ENCODE assay signal across 8 cellular contexts in genomic region chr5:62306494-62307363, GRCh38. TPM values are rescaled to one million over a fixed set of nuclear protein-coding genes. Genes with fewer than 3 reads are reported as not detected.
A peak's percentile ranks its signal among the peaks of the same experiment; 100 is the strongest.
DNase-seq lines count a peak whose midpoint lies in the region; ATAC-seq and TF ChIP-seq lines count a peak whose summit lies in the region.

No MANE protein-coding gene starts in this region.

- H3K27me3 Mint-ChIP-seq in activated CD4-positive, alpha-beta T cell treated with anti-CD3 and anti-CD28 coated beads for 36 hours, result no peaks in the 10 kb centered on the region

- peaks cover 63% of the 10 kb centered on the region for H3K4me1 Mint-ChIP-seq in activated CD4-positive, alpha-beta T cell treated with anti-CD3 and anti-CD28 coated beads for 36 hours

- H3K9me3 Mint-ChIP-seq in activated CD4-positive, alpha-beta T cell treated with anti-CD3 and anti-CD28 coated beads for 36 hours (ENCODE audit: low read depth), result no peaks in the 10 kb centered on the region

- peak; percentile 13 for DNase-seq in H4 (ENCODE audit: low spot score)
- DNase-seq in LNCaP clone FGC (ENCODE audit: low read depth), result no peak
- peak; percentile 80 for DNase-seq in activated CD4-positive, alpha-beta T cell treated with anti-CD3 and anti-CD28 coated beads for 36 hours
- DNase-seq in choroid plexus epithelial cell (ENCODE audit: low read depth), result peak; percentile 52
- peak; percentile 49 to 92 for DNase-seq in left lung
- peak; percentile 64 for DNase-seq in stimulated activated CD4-positive, alpha-beta T cell treated with anti-CD3 and anti-CD28 coated beads, Interleukin-4, amount 100 ng/mL, for 1 hour
- no peak for DNase-seq in GOT3 (lab: John Stamatoyannopoulos, UW)

- peaks cover 47% of the 10 kb centered on the region for H3K36me3 Mint-ChIP-seq in activated CD4-positive, alpha-beta T cell treated with anti-CD3 and anti-CD28 coated beads for 36 hours (ENCODE audit: low read depth)

- peak overlapping the region; percentile 91 to 92 for H3K27ac ChIP-seq in left lung

- TF ChIP-seq CTCF in LNCaP clone FGC (IDR thresholded peaks at IDR 0.05; ENCODE audit: control insufficient read depth, extremely low read depth, insufficient read depth), result no peak
- TF ChIP-seq CTCF in choroid plexus epithelial cell (conservative IDR thresholded peaks at IDR 0.05; ENCODE audit: low read depth, low read length), result no peak
- no peak for TF ChIP-seq CTCF in left lung (IDR thresholded peaks at IDR 0.05)

- H3K36me3 ChIP-seq in left lung, result no peaks in the 10 kb centered on the region

- peak overlapping the region; percentile 94 for H3K4me3 Mint-ChIP-seq in activated CD4-positive, alpha-beta T cell treated with anti-CD3 and anti-CD28 coated beads for 36 hours

- POLR2A ChIA-PET in activated CD4-positive, alpha-beta T cell treated with anti-CD3 and anti-CD28 coated beads for 36 hours (lab: Charles Lee), result interaction anchor here (1.0 to 1.8 kb wide), 6 partner anchors 10 to 97 kb away, joined by 4 to 23 read pairs (median 8); partner anchors contain the start of gene DIMT1

- H3K27ac Mint-ChIP-seq in activated CD4-positive, alpha-beta T cell treated with anti-CD3 and anti-CD28 coated beads for 36 hours, result peak overlapping the region; percentile 96

- ATAC-seq in activated CD4-positive, alpha-beta T cell treated with anti-CD3 and anti-CD28 coated beads for 36 hours, result peak; percentile 16
- peak; percentile 53 for ATAC-seq in left lung

- CTCF ChIA-PET in activated CD4-positive, alpha-beta T cell treated with anti-CD3 and anti-CD28 coated beads for 36 hours (lab: Charles Lee), result interaction anchor here (1.0 to 2.8 kb wide), 10 partner anchors 10 to 82 kb away, joined by 4 to 16 read pairs (median 8); no protein-coding TSS in a partner anchor

- H3K27me3 ChIP-seq in left lung, result no peaks in the 10 kb centered on the region

- intact Hi-C loops in activated CD4-positive, alpha-beta T cell treated with anti-CD3 and anti-CD28 coated beads for 36 hours (cut with DNase I, micrococcal nuclease), result loop anchor here (1.0 to 10.0 kb wide), 11 partner anchors 21 to 1144 kb away; partner anchors contain the start of genes ZSWIM6 (in 2 of the 2), DIMT1 (in 1 of the 2), IPO11 (in 1 of the 2) and SMIM15 (in 1 of the 2)
- intact Hi-C loops in left lung (cut with DNase I), result no loop called here

- H3K9me3 ChIP-seq in left lung, result no peaks in the 10 kb centered on the region

- TF ChIP-seq POLR2A in GM10847 (IDR thresholded peaks at IDR 0.05; ENCODE audit: extremely low read depth, insufficient read length), result peak; percentile 0

- H3K4me3 ChIP-seq in LNCaP clone FGC (ENCODE audit: low read depth, low read length) (peak overlapping the region; percentile 91), choroid plexus epithelial cell (ENCODE audit: low read depth, low read length) (peak overlapping the region; percentile 86), left lung (peak overlapping the region; percentile 92 to 99)

- peaks cover 3 to 34% of the 10 kb centered on the region in 2 donors for H3K4me1 ChIP-seq in left lung

RNA-seq across cellular contexts. Expression of gene KIF2A, which starts 0.7 kb away (rescaled TPM):
- 26.4 and 41.3 TPM in 2 replicates for total RNA-seq in H4 (2014; rRNA removed; shearing (Covaris generic))
- 100 to 1,000 TPM; 224 to 306 TPM for total RNA-seq in activated CD4-positive, alpha-beta T cell treated with anti-CD3 and anti-CD28 coated beads for 36 hours
- total RNA-seq in left lung, result 10 to 100 TPM; 26.3 to 28.1 TPM

Comparison
In these comparisons a context has a peak if more than half of its experiments do, and no peak if none do; other contexts are left out.
1. DNase-seq: peak in H4 (single experiment), activated CD4-positive, alpha-beta T cell treated with anti-CD3 and anti-CD28 coated beads for 36 hours (single experiment), choroid plexus epithelial cell (single experiment), left lung (2 of 2) and stimulated activated CD4-positive, alpha-beta T cell treated with anti-CD3 and anti-CD28 coated beads, Interleukin-4, amount 100 ng/mL, for 1 hour (single experiment); none in LNCaP clone FGC (single experiment) and GOT3 (single experiment).
2. intact Hi-C loops: an anchor here in activated CD4-positive, alpha-beta T cell treated with anti-CD3 and anti-CD28 coated beads for 36 hours (1.0 to 10.0 kb wide); none called in left lung.
3. Peak in every context shown above with its lines, with median percentiles within 50 percentile points of each other: H3K4me3 ChIP-seq.